In genomic region chr10:30675791-30676190, GRCh38 we compare ENCODE assay signal across 6 cellular contexts. TPM values are rescaled to one million over a fixed set of nuclear protein-coding genes. Genes with fewer than 3 reads are reported as not detected.
"Had no signal": no experiment of that assay in that cellular context is flagged by ENCODE, and none has a peak within 500 bp of the region (broad histone marks: within the 10 kb centered on the region; RNA-seq: fewer than 3 reads in every experiment).

No MANE protein-coding gene starts in this region.

RNA-seq across cellular contexts. Expression of gene LYZL2, which starts 46.2 kb away (rescaled TPM):
- total RNA-seq: GM23338, H1, H9, HT-29, IMR-90, K562 had no signal
- polyA plus RNA-seq: GM23338, H1, IMR-90, K562 had no signal
